In genomic region chr7:148347981-148348380, GRCh38 we compare ENCODE assay signal across 1 cellular context.
TF ChIP-seq lines count a peak whose summit lies in the region.

No MANE protein-coding gene starts in this region.

TF ChIP-seq in HepG2, 621 proteins besides CTCF, POLR2A, EP300 and RAD21 (continued from another document):
- TF ChIP-seq PHF5A (CRISPR knock-in tag; IDR thresholded peaks at IDR 0.05; ENCODE audit: low read depth, unreplicated experiment) (no peak), KAT8 (CRISPR knock-in tag; IDR thresholded peaks at IDR 0.05) (no peak), ZNF205 (CRISPR knock-in tag; IDR thresholded peaks at IDR 0.05) (no peak), KDM6A (CRISPR knock-in tag; IDR thresholded peaks at IDR 0.05; ENCODE audit: low read depth) (no peak)
